In the genomic region with DNA sequence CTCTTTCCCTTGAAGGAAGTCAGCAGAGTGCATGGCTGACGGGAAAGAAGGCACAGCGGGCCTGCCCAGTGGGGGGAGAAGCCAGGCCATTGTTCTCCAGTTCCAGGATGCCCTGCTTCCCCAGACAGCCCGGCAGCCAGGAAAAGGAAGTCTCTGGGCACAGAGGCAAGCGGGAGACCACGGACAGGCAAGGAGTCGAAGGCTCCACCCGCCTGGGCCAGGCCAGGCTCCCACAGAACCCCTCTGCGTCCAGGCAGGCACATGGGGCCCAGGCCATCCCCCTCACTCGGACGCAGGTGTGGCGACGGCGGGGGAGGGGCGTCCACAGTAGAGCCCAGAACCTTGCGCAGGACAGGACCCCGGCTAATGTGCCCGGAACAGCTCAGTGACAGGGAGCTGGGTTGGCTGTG, we compare ENCODE assay signal across 16 cellular contexts. TPM values are rescaled to one million over a fixed set of nuclear protein-coding genes. Genes with fewer than 3 reads are reported as not detected.
DNase-seq lines count a peak whose midpoint lies in the region; ATAC-seq, FAIRE-seq and TF ChIP-seq lines count a peak whose summit lies in the region.
"Had no signal": no experiment of that assay in that cellular context is flagged by ENCODE, and none has a peak within 500 bp of the region (broad histone marks: within the 10 kb centered on the region; RNA-seq: fewer than 3 reads in every experiment).

No MANE protein-coding gene starts in this region.

- TF ChIP-seq EP300 in HepG2 (IDR thresholded peaks at IDR 0.05; ENCODE audit: low read depth in 2 of 2, low read length in 2 of 2) (no peak), HepG2 (CRISPR knock-in tag; IDR thresholded peaks at IDR 0.05; ENCODE audit: borderline replicate concordance) (no peak)

- POLR2A ChIA-PET in HepG2 (lab: Yijun Ruan, JAX): no interaction called here
- POLR2A ChIA-PET in activated CD4-positive, alpha-beta T cell treated with anti-CD3 and anti-CD28 coated beads, Interleukin-2, amount 10 ng/mL, durations not matched to agents 7 days and 5 days (lab: Charles Lee): no interaction called here

- no peak overlapping the region for H2AFZ ChIP-seq in HepG2 (ENCODE audit: low read length)

- ATAC-seq in HepG2: no peak
- no peak for ATAC-seq in GM18867 (IDR thresholded peaks at IDR 0.05; ENCODE audit: unreplicated experiment)
- ATAC-seq in GM21526 (IDR thresholded peaks at IDR 0.05; ENCODE audit: low FRiP score, unreplicated experiment): no peak
- ATAC-seq: stimulated activated effector memory CD8-positive, alpha-beta T cell treated with anti-CD3 and anti-CD28 coated beads, Interleukin-12 subunit alpha, Interleukin-12 subunit beta, amount 100 ng/mL, for 72 hours had no signal

- intact Hi-C loops in dorsolateral prefrontal cortex (cut with DNase I) (no loop called here), HepG2 (cut with micrococcal nuclease; ENCODE audit: unreplicated experiment) (no loop called here), testis (cut with DNase I; ENCODE audit: low total_unique reads) (no loop called here)

- FAIRE-seq in HepG2 (lab: Jason Lieb, UNC): no peak

- no peak overlapping the region for H3K4me2 ChIP-seq in HepG2 (ENCODE audit: low read depth, low read length)

- peaks cover 17% of the 10 kb centered on the region for H3K4me1 ChIP-seq in HepG2 (ENCODE audit: insufficient read depth, low read length)
- H3K4me1 ChIP-seq in testis: peaks cover 29% of the 10 kb centered on the region

- in situ Hi-C loops in HepG2 (cut with HindIII; ENCODE audit: extremely low pct_ligation_motif_present, low pct_unique_long_range_greater_than_20kb): no loop called here

- H3K27me3 ChIP-seq in dorsolateral prefrontal cortex (no peaks in the 10 kb centered on the region), HepG2 (ENCODE audit: control insufficient read depth in 1 of 2, insufficient read depth in 2 of 2, low read length in 2 of 2) (no peaks in the 10 kb centered on the region), testis (no peaks in the 10 kb centered on the region)

- 84% methylated on average over 4 of the region's 17 CpGs for WGBS in HepG2 (ENCODE audit: low lambda C conversion rate)
- whole genome bisulfite sequencing in testis, 2 donors: 78 to 81% methylated on average over 3 to 15 of the region's 17 CpGs

- peak overlapping the region; percentile 32 to 91 (median 77) for H3K27ac ChIP-seq in dorsolateral prefrontal cortex
- no peak overlapping the region for H3K27ac ChIP-seq in HepG2 (ENCODE audit: extremely low read length, insufficient read depth, low read length)
- peak overlapping the region; percentile 27 to 73 for H3K27ac ChIP-seq in testis

- H3K9me3 Mint-ChIP-seq in activated CD4-positive, alpha-beta T cell treated with anti-CD3 and anti-CD28 coated beads, Interleukin-2, amount 10 ng/mL, durations not matched to agents 7 days and 5 days: no peaks in the 10 kb centered on the region
- H3K9me3 Mint-ChIP-seq: activated B cell treated with CpG ODN at 0.5 μM for 24 hours; activated T-helper 2 cell treated with anti-CD3 and anti-CD28 coated beads, Interferon-gamma antibody, Interleukin-2, Interleukin-4, amounts not matched to agents 10 μg/mL and 5 μg/mL and 100 μg/mL, durations not matched to agents 14 hours and 24 hours and 36 hours; CD4-positive, CD25-positive, alpha-beta regulatory T cell; stimulated activated effector memory CD8-positive, alpha-beta T cell treated with anti-CD3 and anti-CD28 coated beads, Interleukin-12 subunit alpha, Interleukin-12 subunit beta, amount 100 ng/mL, for 72 hours had no signal

- TF ChIP-seq POLR2A in HepG2 (IDR thresholded peaks at IDR 0.05; ENCODE audit: insufficient read depth in 1 of 2, low read depth in 2 of 2, low read length in 2 of 2) (no peak), testis (IDR thresholded peaks at IDR 0.05) (no peak)

- peaks cover 4% of the 10 kb centered on the region for H3K79me2 ChIP-seq in HepG2 (ENCODE audit: insufficient read depth, low read length)

- DNase-seq in NCI-H69 (lab: John Stamatoyannopoulos, UW): peak; percentile 45
- DNase-seq in dorsolateral prefrontal cortex: peak in 1 of 10 donors; percentile 35
- no peak for DNase-seq in HepG2 (ENCODE audit: low spot score)
- DNase-seq in testis: no peak
- DNase-seq in NCI-H2107 treated with DMSO at 0.1 percent for 48 hours (lab: John Stamatoyannopoulos, UW; ENCODE audit: unreplicated experiment): no peak
- DNase-seq in activated CD4-positive, alpha-beta T cell treated with anti-CD3 and anti-CD28 coated beads, Interleukin-2, amount 10 ng/mL, durations not matched to agents 7 days and 5 days: no peak
- DNase-seq: activated B cell treated with CpG ODN at 0.5 μM for 24 hours; CD4-positive, CD25-positive, alpha-beta regulatory T cell; GF-D8; NCI-H1417 treated with DMSO at 0.1 percent for 48 hours; NCI-H774; occipital lobe had no signal

- no peak overlapping the region for H3K9ac ChIP-seq in HepG2 (ENCODE audit: insufficient read depth, low read depth, low read length)

- CTCF ChIA-PET in HepG2 (lab: Yijun Ruan, JAX; ENCODE audit: low intra/inter-chr PET ratio, low total read pairs): no interaction called here
- CTCF ChIA-PET in activated CD4-positive, alpha-beta T cell treated with anti-CD3 and anti-CD28 coated beads, Interleukin-2, amount 10 ng/mL, durations not matched to agents 7 days and 5 days (lab: Charles Lee): interaction anchor here (1.5 to 6.6 kb wide), 3 partner anchors 13 to 60 kb away, joined by 6 to 48 read pairs (median 7); no protein-coding TSS in a partner anchor

- TF ChIP-seq RAD21 in HepG2 (CRISPR knock-in tag; IDR thresholded peaks at IDR 0.05): no peak

- peaks cover 49% of the 10 kb centered on the region for H3K4me1 Mint-ChIP-seq in activated CD4-positive, alpha-beta T cell treated with anti-CD3 and anti-CD28 coated beads, Interleukin-2, amount 10 ng/mL, durations not matched to agents 7 days and 5 days

- no peak overlapping the region for H3K27ac Mint-ChIP-seq in activated CD4-positive, alpha-beta T cell treated with anti-CD3 and anti-CD28 coated beads, Interleukin-2, amount 10 ng/mL, durations not matched to agents 7 days and 5 days
- H3K27ac Mint-ChIP-seq: activated B cell treated with CpG ODN at 0.5 μM for 24 hours; activated T-helper 2 cell treated with anti-CD3 and anti-CD28 coated beads, Interferon-gamma antibody, Interleukin-2, Interleukin-4, amounts not matched to agents 10 μg/mL and 5 μg/mL and 100 μg/mL, durations not matched to agents 14 hours and 24 hours and 36 hours had no signal

- H3K4me3 ChIP-seq in dorsolateral prefrontal cortex (no peak overlapping the region), HepG2 (replicated peaks in 1 of 3; ENCODE audit: insufficient read depth in 1 of 3, low read depth in 2 of 3, low read length in 3 of 3) (no peak overlapping the region), testis (no peak overlapping the region)

- peaks cover 4 to 5% of the 10 kb centered on the region in 2 experiments; a peak in 3 of 5 replicates for H3K36me3 ChIP-seq in HepG2 (replicated peaks in 1 of 2; ENCODE audit: control insufficient read depth in 1 of 2, insufficient read depth in 2 of 2, low read length in 2 of 2)
- H3K36me3 ChIP-seq in testis (ENCODE audit: low read depth, missing control alignments): no peaks in the 10 kb centered on the region

- H3K9me3 ChIP-seq in HepG2 (ENCODE audit: low read length) (no peaks in the 10 kb centered on the region), testis (no peaks in the 10 kb centered on the region)

- H4K20me1 ChIP-seq in HepG2 (ENCODE audit: insufficient read depth, low read length): no peaks in the 10 kb centered on the region

- BruUV-seq in HepG2 (replicated peaks; lab: Mats Ljungman, UMichigan): no TSS peak

- no peak for TF ChIP-seq CTCF in dorsolateral prefrontal cortex (IDR thresholded peaks at IDR 0.05 in 54 of 56, conservative IDR thresholded peaks at IDR 0.05 in 2 of 56; ENCODE audit: low read depth in 1 of 56, partially characterized antibody in 56 of 56)
- no peak for TF ChIP-seq CTCF in HepG2 (CRISPR knock-in tag; IDR thresholded peaks at IDR 0.05)
- TF ChIP-seq CTCF in testis (IDR thresholded peaks at IDR 0.05): no peak

- H3K27me3 Mint-ChIP-seq in activated CD4-positive, alpha-beta T cell treated with anti-CD3 and anti-CD28 coated beads, Interleukin-2, amount 10 ng/mL, durations not matched to agents 7 days and 5 days: no peaks in the 10 kb centered on the region
- H3K27me3 Mint-ChIP-seq: CD4-positive, CD25-positive, alpha-beta regulatory T cell had no signal

- no peak overlapping the region for H3K4me3 Mint-ChIP-seq in activated CD4-positive, alpha-beta T cell treated with anti-CD3 and anti-CD28 coated beads, Interleukin-2, amount 10 ng/mL, durations not matched to agents 7 days and 5 days
- H3K4me3 Mint-ChIP-seq: activated B cell treated with CpG ODN at 0.5 μM for 24 hours; stimulated activated effector memory CD8-positive, alpha-beta T cell treated with anti-CD3 and anti-CD28 coated beads, Interleukin-12 subunit alpha, Interleukin-12 subunit beta, amount 100 ng/mL, for 72 hours had no signal

- peaks cover 4% of the 10 kb centered on the region for H3K36me3 Mint-ChIP-seq in activated CD4-positive, alpha-beta T cell treated with anti-CD3 and anti-CD28 coated beads, Interleukin-2, amount 10 ng/mL, durations not matched to agents 7 days and 5 days (ENCODE audit: low read depth)
- H3K36me3 Mint-ChIP-seq: CD4-positive, CD25-positive, alpha-beta regulatory T cell; stimulated activated effector memory CD8-positive, alpha-beta T cell treated with anti-CD3 and anti-CD28 coated beads, Interleukin-12 subunit alpha, Interleukin-12 subunit beta, amount 100 ng/mL, for 72 hours had no signal

RNA-seq across cellular contexts. Expression of a gene that starts 8.7 kb away (rescaled TPM):
- total RNA-seq in dorsolateral prefrontal cortex: 10 to 100 TPM in 110 of 120 experiments, 1 to 10 TPM in 10; 7.2 to 46.2 (median 18.2) TPM
- 0.84 and 2.0 TPM in 2 replicates for total RNA-seq in HepG2 (2016; rRNA removed; fragmentation: Illumina TruSeq; extraction: Trizol)
- total RNA-seq in HepG2 (2016; cell fraction: cytosol; rRNA removed; fragmentation: Illumina TruSeq; extraction: Trizol; ENCODE audit: low read depth): 0.91 and 1.1 TPM in 2 replicates
- total RNA-seq in HepG2 (2016; cell fraction: insoluble cytoplasmic fraction; rRNA removed; fragmentation: Illumina TruSeq; extraction: Trizol): 0.89 and 1.2 TPM in 2 replicates
- 1.9 and 2.7 TPM in 2 replicates for total RNA-seq in HepG2 (2016; cell fraction: membrane; rRNA removed; fragmentation: Illumina TruSeq; extraction: Trizol)
- 1.1 and 3.4 TPM in 2 replicates for total RNA-seq in HepG2 (2016; cell fraction: nucleus; rRNA removed; fragmentation: Illumina TruSeq; extraction: Trizol)
- polyA plus RNA-seq in HepG2 (2011; rRNA removed): 15.9 and 17.2 TPM in 2 replicates
- polyA plus RNA-seq in HepG2 (2011; cell fraction: cytosol; rRNA removed): 11.4 and 22.4 TPM in 2 replicates
- 18.2 and 25.0 TPM in 2 replicates for polyA plus RNA-seq in HepG2 (2011; cell fraction: nucleus; rRNA removed)
- 4.5 and 5.3 TPM in 2 replicates for polyA plus RNA-seq in HepG2 (2012)
- 2.1 and 2.2 TPM in 2 replicates for polyA plus RNA-seq in HepG2 (2016; cell fraction: cytosol; fragmentation: Illumina TruSeq; extraction: Trizol; ENCODE audit: low read depth)
- polyA plus RNA-seq in HepG2 (2016; cell fraction: insoluble cytoplasmic fraction; fragmentation: Illumina TruSeq; extraction: Trizol; ENCODE audit: low read depth): 0.78 and 1.3 TPM in 2 replicates
- polyA plus RNA-seq in HepG2 (2016; cell fraction: membrane; fragmentation: Illumina TruSeq; extraction: Trizol; ENCODE audit: low read depth): 2.3 and 3.4 TPM in 2 replicates
- 2.2 and 2.5 TPM in 2 replicates for polyA plus RNA-seq in HepG2 (2016; cell fraction: nucleus; fragmentation: Illumina TruSeq; extraction: Trizol; ENCODE audit: insufficient read depth, low read depth)
- 0.87 and 47.8 TPM in 2 replicates for polyA minus RNA-seq in HepG2 (2011; rRNA and poly(A)+ RNA removed; ENCODE audit: low replicate concordance)
- 6.9 and 9.1 TPM in 2 replicates for polyA minus RNA-seq in HepG2 (2011; cell fraction: cytosol; rRNA and poly(A)+ RNA removed)
- 9.3 and 14.0 TPM in 2 replicates for polyA minus RNA-seq in HepG2 (2011; cell fraction: nucleus; rRNA and poly(A)+ RNA removed)
- 10 to 100 TPM; 14.2 to 14.4 TPM for total RNA-seq in testis
- polyA plus RNA-seq in testis (ENCODE audit: insufficient read depth, low read depth, low replicate concordance): 5.3 TPM
- 10 to 100 TPM; 13.3 to 13.8 TPM for total RNA-seq in activated CD4-positive, alpha-beta T cell treated with anti-CD3 and anti-CD28 coated beads, Interleukin-2, amount 10 ng/mL, durations not matched to agents 7 days and 5 days

RNA-seq across cellular contexts. Expression of a gene that starts 34.9 kb away (rescaled TPM):
- total RNA-seq in dorsolateral prefrontal cortex: 10 to 100 TPM in 51 of 120 experiments, 1 to 10 TPM in 69; 2.4 to 37.0 (median 9.3) TPM
- total RNA-seq in HepG2 (2016; rRNA removed; fragmentation: Illumina TruSeq; extraction: Trizol): 15.2 and 19.7 TPM in 2 replicates
- 11.8 and 14.0 TPM in 2 replicates for total RNA-seq in HepG2 (2016; cell fraction: cytosol; rRNA removed; fragmentation: Illumina TruSeq; extraction: Trizol; ENCODE audit: low read depth)
- 14.3 and 19.8 TPM in 2 replicates for total RNA-seq in HepG2 (2016; cell fraction: insoluble cytoplasmic fraction; rRNA removed; fragmentation: Illumina TruSeq; extraction: Trizol)
- 22.2 and 30.5 TPM in 2 replicates for total RNA-seq in HepG2 (2016; cell fraction: membrane; rRNA removed; fragmentation: Illumina TruSeq; extraction: Trizol)
- 13.6 and 15.7 TPM in 2 replicates for total RNA-seq in HepG2 (2016; cell fraction: nucleus; rRNA removed; fragmentation: Illumina TruSeq; extraction: Trizol)
- polyA plus RNA-seq in HepG2 (2011; rRNA removed): 12.7 and 16.4 TPM in 2 replicates
- polyA plus RNA-seq in HepG2 (2011; cell fraction: cytosol; rRNA removed): 14.9 and 19.2 TPM in 2 replicates
- 55.4 and 63.5 TPM in 2 replicates for polyA plus RNA-seq in HepG2 (2011; cell fraction: nucleus; rRNA removed)
- polyA plus RNA-seq in HepG2 (2012): 10.5 and 10.7 TPM in 2 replicates
- polyA plus RNA-seq in HepG2 (2016; cell fraction: cytosol; fragmentation: Illumina TruSeq; extraction: Trizol; ENCODE audit: low read depth): 9.9 and 11.3 TPM in 2 replicates
- polyA plus RNA-seq in HepG2 (2016; cell fraction: insoluble cytoplasmic fraction; fragmentation: Illumina TruSeq; extraction: Trizol; ENCODE audit: low read depth): 17.5 and 21.3 TPM in 2 replicates
- polyA plus RNA-seq in HepG2 (2016; cell fraction: membrane; fragmentation: Illumina TruSeq; extraction: Trizol; ENCODE audit: low read depth): 22.0 and 22.5 TPM in 2 replicates
- 36.9 and 39.6 TPM in 2 replicates for polyA plus RNA-seq in HepG2 (2016; cell fraction: nucleus; fragmentation: Illumina TruSeq; extraction: Trizol; ENCODE audit: insufficient read depth, low read depth)
- 7.5 and 47.4 TPM in 2 replicates for polyA minus RNA-seq in HepG2 (2011; rRNA and poly(A)+ RNA removed; ENCODE audit: low replicate concordance)
- polyA minus RNA-seq in HepG2 (2011; cell fraction: cytosol; rRNA and poly(A)+ RNA removed): 11.5 and 13.4 TPM in 2 replicates
- 4.2 and 5.7 TPM in 2 replicates for polyA minus RNA-seq in HepG2 (2011; cell fraction: nucleus; rRNA and poly(A)+ RNA removed)
- total RNA-seq in testis: 1 to 10 TPM; 3.2 to 3.4 TPM
- polyA plus RNA-seq in testis (ENCODE audit: insufficient read depth, low read depth, low replicate concordance): 3.5 TPM
- total RNA-seq in activated CD4-positive, alpha-beta T cell treated with anti-CD3 and anti-CD28 coated beads, Interleukin-2, amount 10 ng/mL, durations not matched to agents 7 days and 5 days: under 1 TPM in 1 of 2 experiments, not detected in 1; 0.08 TPM
- total RNA-seq: CD4-positive, CD25-positive, alpha-beta regulatory T cell had no signal
